In genomic region chr12:123712780-123713319, GRCh38 we compare ENCODE assay signal across 8 cellular contexts. TPM values are rescaled to one million over a fixed set of nuclear protein-coding genes. Genes with fewer than 3 reads are reported as not detected.
DNase-seq lines count a peak whose midpoint lies in the region; ATAC-seq and TF ChIP-seq lines count a peak whose summit lies in the region.

No MANE protein-coding gene starts in this region.

- H3K4me3 ChIP-seq in CD4-positive, CD25-positive, alpha-beta regulatory T cell (ENCODE audit: low read depth, low read length) = peak overlapping the region; percentile 84
- peak overlapping the region; percentile 86 for H3K4me3 ChIP-seq in Karpas-422 (ENCODE audit: low read length)
- peak overlapping the region; percentile 95 for H3K4me3 ChIP-seq in brain microvascular endothelial cell (ENCODE audit: low read depth, low read length)
- peak overlapping the region; percentile 99 for H3K4me3 ChIP-seq in mesodermal cell (ENCODE audit: extremely low read depth, insufficient read depth, low read length, poor library complexity, severe bottlenecking)

- no peaks in the 10 kb centered on the region for H3K27me3 ChIP-seq in CD4-positive, CD25-positive, alpha-beta regulatory T cell (ENCODE audit: control insufficient read depth, insufficient read depth, low read length)
- no peaks in the 10 kb centered on the region for H3K27me3 ChIP-seq in Karpas-422 (ENCODE audit: low read length)
- H3K27me3 ChIP-seq in brain microvascular endothelial cell (replicated peaks) = no peaks in the 10 kb centered on the region

- peak overlapping the region; percentile 61 for H3K27ac ChIP-seq in CD4-positive, CD25-positive, alpha-beta regulatory T cell (ENCODE audit: insufficient read depth, low read length, poor library complexity, severe bottlenecking)
- H3K27ac ChIP-seq in Karpas-422 (ENCODE audit: low read length) (no peak overlapping the region; the same call in 1 of the 2 replicates), brain microvascular endothelial cell (peak overlapping the region; percentile 37), mesodermal cell (ENCODE audit: low read depth, low read length, severe bottlenecking) (peak overlapping the region; percentile 36)

- peaks cover 52% of the 10 kb centered on the region for H3K79me2 ChIP-seq in Karpas-422 (ENCODE audit: low read length)

- peak overlapping the region; percentile 85 to 92 (median 88) for H3K4me3 Mint-ChIP-seq in CD4-positive, CD25-positive, alpha-beta regulatory T cell

- WGBS in mesodermal cell (ENCODE audit: insufficient coverage in 2 of 2), 2 experiments = 1% methylated on average over 23 to 26 of the region's 26 CpGs

- peak overlapping the region; percentile 87 for H3K9ac ChIP-seq in Karpas-422 (ENCODE audit: low read length)

- H4K20me1 ChIP-seq in Karpas-422 (ENCODE audit: insufficient read depth, low read depth, low read length) = peaks cover 8% of the 10 kb centered on the region; the same call in 1 of the 2 replicates

- H3K9me3 Mint-ChIP-seq in CD4-positive, CD25-positive, alpha-beta regulatory T cell = no peaks in the 10 kb centered on the region

- H3K9me3 ChIP-seq in CD4-positive, CD25-positive, alpha-beta regulatory T cell (ENCODE audit: control insufficient read depth in 2 of 2, low read length in 2 of 2) = no peaks in the 10 kb centered on the region
- H3K9me3 ChIP-seq in Karpas-422 (ENCODE audit: low read length) (no peaks in the 10 kb centered on the region), mesodermal cell (ENCODE audit: control insufficient read depth, low read length) (no peaks in the 10 kb centered on the region)

- ATAC-seq in CD4-positive, CD25-positive, alpha-beta regulatory T cell (ENCODE audit: low read depth in 2 of 2) = no peak
- ATAC-seq in HG02852 (IDR thresholded peaks at IDR 0.05; ENCODE audit: unreplicated experiment) (no peak), GM21576 (IDR thresholded peaks at IDR 0.05; ENCODE audit: unreplicated experiment) (no peak)

- in situ Hi-C loops in brain microvascular endothelial cell (cut with HindIII; ENCODE audit: low pct_ligation_motif_present, low sequenced_read_pairs) = no loop called here

- peaks cover 6% of the 10 kb centered on the region for H3K27me3 Mint-ChIP-seq in CD4-positive, CD25-positive, alpha-beta regulatory T cell

- DNase-seq in CD4-positive, CD25-positive, alpha-beta regulatory T cell = peak in 1 of 3 donors; percentile 5
- peak; percentile 55 for DNase-seq in Karpas-422
- DNase-seq in brain microvascular endothelial cell = no peak
- no peak for DNase-seq in NOMO-1 (lab: John Stamatoyannopoulos, UW; ENCODE audit: unreplicated experiment in 2 of 2)
- no peak for DNase-seq in GM19238 (ENCODE audit: insufficient read length, low spot score)

- peak overlapping the region; percentile 7; the same call in 1 of the 2 replicates for H2AFZ ChIP-seq in Karpas-422 (ENCODE audit: low read length)

- H3K27ac Mint-ChIP-seq in CD4-positive, CD25-positive, alpha-beta regulatory T cell = peak overlapping the region; percentile 39 to 89 (median 85)

- H3K9me2 ChIP-seq in Karpas-422 (replicated peaks; ENCODE audit: insufficient read depth, low read length) = no peaks in the 10 kb centered on the region

- H3K4me1 ChIP-seq in CD4-positive, CD25-positive, alpha-beta regulatory T cell (ENCODE audit: control insufficient read depth, insufficient read depth, low read length, poor library complexity, severe bottlenecking) = peaks cover 28% of the 10 kb centered on the region
- H3K4me1 ChIP-seq in Karpas-422 (ENCODE audit: low read length) (peaks cover 28% of the 10 kb centered on the region), mesodermal cell (ENCODE audit: control insufficient read depth, insufficient read depth, low read length, poor library complexity, severe bottlenecking) (no peaks in the 10 kb centered on the region)

- peaks cover 18 to 44% (median 29%) of the 10 kb centered on the region in 4 donors for H3K4me1 Mint-ChIP-seq in CD4-positive, CD25-positive, alpha-beta regulatory T cell

- H3K36me3 ChIP-seq in CD4-positive, CD25-positive, alpha-beta regulatory T cell (ENCODE audit: control insufficient read depth, insufficient read depth, low read length) = no peaks in the 10 kb centered on the region
- H3K36me3 ChIP-seq in Karpas-422 (ENCODE audit: insufficient read depth, low read length) (no peaks in the 10 kb centered on the region), brain microvascular endothelial cell (replicated peaks) (no peaks in the 10 kb centered on the region), mesodermal cell (ENCODE audit: control insufficient read depth, insufficient read depth, low read length) (peaks cover 6% of the 10 kb centered on the region)

- H3K4me2 ChIP-seq in Karpas-422 (ENCODE audit: low read depth, low read length, poor library complexity, severe bottlenecking) = peak overlapping the region; percentile 84

- no peaks in the 10 kb centered on the region for H3K36me3 Mint-ChIP-seq in CD4-positive, CD25-positive, alpha-beta regulatory T cell

- no peak for TF ChIP-seq CTCF in brain microvascular endothelial cell (IDR thresholded peaks at IDR 0.05; ENCODE audit: low read depth, low read length, missing control alignments)

RNA-seq across cellular contexts. Expression of gene ATP6V0A2, which starts 0.7 kb away (rescaled TPM):
- total RNA-seq in CD4-positive, CD25-positive, alpha-beta regulatory T cell = 36.0 TPM
- 10 to 100 TPM; 20.3 to 27.2 (median 27.0) TPM for polyA plus RNA-seq in CD4-positive, CD25-positive, alpha-beta regulatory T cell
- 33.3 and 39.0 TPM in 2 replicates for total RNA-seq in Karpas-422 (2014; rRNA removed; shearing (Covaris generic); ENCODE audit: low replicate concordance)
- polyA plus RNA-seq in mesodermal cell (2013, experiment 1 of 2) = 26.4 TPM
- 23.2 TPM for polyA plus RNA-seq in mesodermal cell (2013, experiment 2 of 2)

RNA-seq across cellular contexts. Expression of gene TCTN2, which starts 41.9 kb away (rescaled TPM):
- 3.7 TPM for total RNA-seq in CD4-positive, CD25-positive, alpha-beta regulatory T cell
- polyA plus RNA-seq in CD4-positive, CD25-positive, alpha-beta regulatory T cell = 1 to 10 TPM in 2 of 4 donors, under 1 TPM in 2; 0.11 to 1.9 (median 1.2) TPM
- total RNA-seq in Karpas-422 (2014; rRNA removed; shearing (Covaris generic); ENCODE audit: low replicate concordance) = 3.1 and 6.4 TPM in 2 replicates
- 11.8 TPM for polyA plus RNA-seq in mesodermal cell (2013, experiment 1 of 2)
- polyA plus RNA-seq in mesodermal cell (2013, experiment 2 of 2) = 12.0 TPM

RNA-seq across cellular contexts. Expression of gene DNAH10, which starts 49.3 kb away (rescaled TPM):
- total RNA-seq in CD4-positive, CD25-positive, alpha-beta regulatory T cell = 0.02 TPM
- under 1 TPM in 1 of 4 donors, not detected in 3; 0.07 TPM for polyA plus RNA-seq in CD4-positive, CD25-positive, alpha-beta regulatory T cell
- 0.29 and 0.30 TPM in 2 replicates for total RNA-seq in Karpas-422 (2014; rRNA removed; shearing (Covaris generic); ENCODE audit: low replicate concordance)
- polyA plus RNA-seq in mesodermal cell (2013, experiment 1 of 2) = 0.81 TPM
- polyA plus RNA-seq in mesodermal cell (2013, experiment 2 of 2) = 0.66 TPM
